12 cellular contexts compared by ENCODE assay signal in genomic region chr14:61438036-61438435, GRCh38.
DNase-seq lines count a peak whose midpoint lies in the region; ATAC-seq, FAIRE-seq and TF ChIP-seq lines count a peak whose summit lies in the region.
"Had no signal": no experiment of that assay in that cellular context is flagged by ENCODE, and none has a peak within 500 bp of the region (broad histone marks: within the 10 kb centered on the region; RNA-seq: fewer than 3 reads in every experiment).

No MANE protein-coding gene starts in this region.

- H3K4me1 ChIP-seq in HEK293 (ENCODE audit: control insufficient read depth, insufficient read depth, low read length) (peaks cover 24% of the 10 kb centered on the region), body of pancreas (peaks cover 32% of the 10 kb centered on the region), pancreas (peaks cover 11 to 17% (median 17%) of the 10 kb centered on the region in 3 donors)

- intact Hi-C loops in body of pancreas (cut with DNase I) (no loop called here), pancreas (cut with DNase I) (no loop called here)

- TF ChIP-seq CTCF in C4-2B (conservative IDR thresholded peaks at IDR 0.05), result no peak
- no peak for TF ChIP-seq CTCF in HEK293 (tag by site-specific recombination; IDR thresholded peaks at IDR 0.05)
- no peak for TF ChIP-seq CTCF in body of pancreas (IDR thresholded peaks at IDR 0.05)
- no peak for TF ChIP-seq CTCF in pancreas (IDR thresholded peaks at IDR 0.05)
- no peak for TF ChIP-seq CTCF in omental fat pad (IDR thresholded peaks at IDR 0.05)

- H3K27me3 ChIP-seq in body of pancreas, result no peaks in the 10 kb centered on the region
- H3K27me3 ChIP-seq in pancreas, result no peaks in the 10 kb centered on the region

- H3K4me3 ChIP-seq in HEK293 (ENCODE audit: low read depth, low read length) (no peak overlapping the region), body of pancreas (no peak overlapping the region), pancreas (no peak overlapping the region)

- no peak for ATAC-seq in body of pancreas
- ATAC-seq in pancreas, result no peak
- no peak for ATAC-seq in HG02884 (IDR thresholded peaks at IDR 0.05; ENCODE audit: unreplicated experiment)
- ATAC-seq in omental fat pad (ENCODE audit: low FRiP score), result no peak

- POLR2A ChIA-PET in HEK293 (lab: Yijun Ruan, JAX), result no interaction called here

- H3K9me3 ChIP-seq in HEK293 (ENCODE audit: control insufficient read depth, insufficient read depth, low read depth, low read length) (no peaks in the 10 kb centered on the region), body of pancreas (no peaks in the 10 kb centered on the region), pancreas (no peaks in the 10 kb centered on the region)

- FAIRE-seq in pancreas (lab: Jason Lieb, UNC), result no peak

- no peak for TF ChIP-seq POLR2A in body of pancreas (IDR thresholded peaks at IDR 0.05)

- no peak for DNase-seq in body of pancreas
- no peak for DNase-seq in pancreas
- DNase-seq in NCI-H1417 (lab: John Stamatoyannopoulos, UW), result no peak
- DNase-seq in omental fat pad (ENCODE audit: low spot score), result no peak
- no peak for DNase-seq in NCI-H748 treated with DMSO at 0.1 percent for 48 hours (lab: John Stamatoyannopoulos, UW)
- DNase-seq: activated CD4-positive, alpha-beta T cell treated with anti-CD3 and anti-CD28 coated beads, Interleukin-2, amount 50 U/mL, for 4 hours; C1 segment of cervical spinal cord; NCI-H2107; SW 1271 had no signal

- CTCF ChIA-PET in HEK293 (lab: Yijun Ruan, JAX), result interaction anchor here (1.2 kb wide), 1 partner anchor 141 kb away, joined by 4 read pairs; no protein-coding TSS in a partner anchor

- WGBS in body of pancreas, 2 donors, result 78 to 90% methylated on average over 6 of the region's 6 CpGs
- WGBS in pancreas, 2 donors, result 88 to 92% methylated on average over 6 of the region's 6 CpGs

- H3K36me3 ChIP-seq in HEK293 (ENCODE audit: control insufficient read depth in 2 of 2, insufficient read depth in 1 of 2, low read length in 2 of 2), result no peaks in the 10 kb centered on the region
- H3K36me3 ChIP-seq in body of pancreas (replicated peaks in 1 of 2; ENCODE audit: insufficient read depth in 1 of 2, low read depth in 2 of 2), result no peaks in the 10 kb centered on the region
- no peaks in the 10 kb centered on the region for H3K36me3 ChIP-seq in pancreas

- peak overlapping the region; percentile 99; the same call in 1 of the 2 replicates for H3K27ac ChIP-seq in C4-2B
- H3K27ac ChIP-seq in HEK293 (ENCODE audit: extremely low read depth, low read depth, low read length), result no peak overlapping the region
- H3K27ac ChIP-seq in body of pancreas, result peak overlapping the region in 3 of 4 donors; percentile 51 to 77 (median 75)
- H3K27ac ChIP-seq in pancreas, result peak overlapping the region in 3 of 4 donors; percentile 34 to 62 (median 58)

TF ChIP-seq in HEK293, 187 proteins besides CTCF, POLR2A, EP300 and RAD21:
- TF ChIP-seq ZNF341 (tag by site-specific recombination; IDR thresholded peaks at IDR 0.05; ENCODE audit: low read depth) (peak; percentile 60; the same call in 1 of the 2 replicates), SP3 (tag by site-specific recombination; IDR thresholded peaks at IDR 0.05) (no peak)
